ENCODE assay signal across 17 cellular contexts in genomic region chr12:114238808-114239207, GRCh38.
DNase-seq lines count a peak whose midpoint lies in the region; ATAC-seq, FAIRE-seq and TF ChIP-seq lines count a peak whose summit lies in the region.
"Had no signal": no experiment of that assay in that cellular context is flagged by ENCODE, and none has a peak within 500 bp of the region (broad histone marks: within the 10 kb centered on the region; RNA-seq: fewer than 3 reads in every experiment).

No MANE protein-coding gene starts in this region.

- H3K27ac ChIP-seq in GM23248, result no peak overlapping the region
- H3K27ac ChIP-seq in heart right ventricle, result peak overlapping the region in 6 of 10 donors; percentile 50 to 73 (median 62)
- H3K27ac ChIP-seq: breast epithelium, esophagus muscularis mucosa, Peyer's patch had no signal

- H3K79me2 ChIP-seq in GM23248 (ENCODE audit: insufficient read depth), result no peaks in the 10 kb centered on the region

- intact Hi-C loops in heart right ventricle (cut with DNase I), result no loop called here

- no peak overlapping the region for H3K9ac ChIP-seq in GM23248

- no peak overlapping the region for H2AFZ ChIP-seq in GM23248

- H3K27me3 ChIP-seq in GM23248 (replicated peaks; ENCODE audit: insufficient read depth) (peaks cover 6% of the 10 kb centered on the region; the same call in 1 of the 2 replicates), heart right ventricle (peaks cover 0 to 10% (median 0%) of the 10 kb centered on the region in 7 donors)
- H3K27me3 ChIP-seq: Peyer's patch had no signal

- no peak overlapping the region for H3K4me3 ChIP-seq in GM23248
- H3K4me3 ChIP-seq in heart right ventricle, result no peak overlapping the region
- H3K4me3 ChIP-seq: breast epithelium, esophagus muscularis mucosa, Peyer's patch had no signal

- H3K36me3 ChIP-seq in GM23248 (ENCODE audit: low read depth), result no peaks in the 10 kb centered on the region
- no peaks in the 10 kb centered on the region for H3K36me3 ChIP-seq in heart right ventricle
- H3K36me3 ChIP-seq: breast epithelium, esophagus muscularis mucosa, Peyer's patch had no signal

- 19 to 22% methylated on average over 5 of the region's 5 CpGs for WGBS in GM23248 (ENCODE audit: low coverage in 1 of 2, low lambda C conversion rate in 2 of 2, missing lambda C conversion rate in 2 of 2), 2 experiments
- 12 to 14% methylated on average over 5 of the region's 5 CpGs for WGBS in heart right ventricle, 2 donors

- no peaks in the 10 kb centered on the region for H3K9me3 ChIP-seq in GM23248 (ENCODE audit: low read depth)
- no peaks in the 10 kb centered on the region for H3K9me3 ChIP-seq in heart right ventricle
- H3K9me3 ChIP-seq: breast epithelium, esophagus muscularis mucosa, Peyer's patch had no signal

- ATAC-seq in heart right ventricle (peak; percentile 84 to 99 (median 95)), HG03135 (IDR thresholded peaks at IDR 0.05; ENCODE audit: unreplicated experiment) (no peak)
- ATAC-seq: left colon had no signal

- DNase-seq in GM23248 (peak; percentile 53), astrocyte of the hippocampus (ENCODE audit: low read depth, low spot score) (peak; percentile 8), heart right ventricle (peak; percentile 32 to 54), putamen (ENCODE audit: low spot score) (peak; percentile 65), NCI-H146 treated with DMSO at 0.1 percent for 48 hours (lab: John Stamatoyannopoulos, UW; ENCODE audit: unreplicated experiment) (no peak), D721Med (ENCODE audit: insufficient read length, low spot score) (no peak), SHP77 (lab: John Stamatoyannopoulos, UW) (no peak)
- DNase-seq: activated CD4-positive, alpha-beta T cell treated with anti-CD3 and anti-CD28 coated beads, Interleukin-2, amount 50 U/mL, for 4 hours; activated T-cell treated with anti-CD3 and anti-CD28 coated beads, Interleukin-2, amount 50 U/mL, for 1 hour; effector CD4-positive, alpha-beta T cell; left colon; NCI-H2171; Peyer's patch; SW 1271 had no signal

- peaks cover 5% of the 10 kb centered on the region; the same call in 1 of the 2 replicates for H3K4me1 ChIP-seq in GM23248 (ENCODE audit: insufficient read depth)
- peaks cover 4 to 38% (median 13%) of the 10 kb centered on the region in 9 donors for H3K4me1 ChIP-seq in heart right ventricle
- H3K4me1 ChIP-seq: breast epithelium, Peyer's patch had no signal

- H3K4me2 ChIP-seq in GM23248 (ENCODE audit: unreplicated experiment), result no peak overlapping the region

- no peaks in the 10 kb centered on the region for H4K20me1 ChIP-seq in GM23248 (ENCODE audit: insufficient read depth)

- FAIRE-seq in D721Med (lab: Jason Lieb, UNC), result no peak

- in situ Hi-C loops in GM23248 (cut with MboI), result no loop called here

- no peaks in the 10 kb centered on the region for H3K9me2 ChIP-seq in GM23248 (ENCODE audit: insufficient read depth)

- TF ChIP-seq CTCF in heart right ventricle (IDR thresholded peaks at IDR 0.05) (no peak), D721Med (IDR thresholded peaks at IDR 0.05; ENCODE audit: insufficient read depth, missing control alignments) (no peak)

- H3F3A ChIP-seq in GM23248 (ENCODE audit: insufficient read depth), result 0 out of 2 replicates have a peak, but pooled peaks cover 10% of the 10 kb centered on the region

Comparison
In these comparisons a context has a peak if more than half of its experiments do, and no peak if none do; other contexts are left out.
1. DNase-seq: peak in GM23248 (single experiment), astrocyte of the hippocampus (single experiment), heart right ventricle (2 of 2) and putamen (single experiment); none in NCI-H146 treated with DMSO at 0.1 percent for 48 hours (single experiment), D721Med (single experiment) and SHP77 (0 of 2).